ENCODE assay signal across 12 cellular contexts in genomic region chr1:26907071-26907922, GRCh38. TPM values are rescaled to one million over a fixed set of nuclear protein-coding genes. Genes with fewer than 3 reads are reported as not detected.
DNase-seq lines count a peak whose midpoint lies in the region; ATAC-seq, FAIRE-seq and TF ChIP-seq lines count a peak whose summit lies in the region.
"Had no signal": no experiment of that assay in that cellular context is flagged by ENCODE, and none has a peak within 500 bp of the region (broad histone marks: within the 10 kb centered on the region; RNA-seq: fewer than 3 reads in every experiment).

No MANE protein-coding gene starts in this region.

- H2AFZ ChIP-seq in HepG2 (ENCODE audit: low read length): no peak overlapping the region

- H3K9me3 ChIP-seq in HepG2 (ENCODE audit: low read length): no peaks in the 10 kb centered on the region

- peaks cover under 1% of the 10 kb centered on the region in 2 donors for H3K4me1 Mint-ChIP-seq in stimulated activated naive B cell treated with anti-CD40 and anti-IgM and Interleukin-4, amounts not matched to agents 10 μg/mL and 1 μg/mL and 100 μg/mL, for 72 hours
- H3K4me1 Mint-ChIP-seq in activated T-cell treated with anti-CD3 and anti-CD28 coated beads, Interleukin-2, amount 50 U/mL, for 4 hours (ENCODE audit: low read depth): no peaks in the 10 kb centered on the region

- peaks cover 16% of the 10 kb centered on the region for H3K79me2 ChIP-seq in HepG2 (ENCODE audit: insufficient read depth, low read length)

- no peaks in the 10 kb centered on the region for H3K27me3 ChIP-seq in bronchial epithelial cell (ENCODE audit: control insufficient read depth, insufficient read depth, low read length)
- H3K27me3 ChIP-seq in HepG2 (ENCODE audit: control insufficient read depth in 1 of 2, insufficient read depth in 2 of 2, low read length in 2 of 2): no peaks in the 10 kb centered on the region; a peak in 1 of 5 replicates

- in situ Hi-C loops in HepG2 (cut with HindIII; ENCODE audit: extremely low pct_ligation_motif_present, low pct_unique_long_range_greater_than_20kb): no loop called here

- no peaks in the 10 kb centered on the region for H3K36me3 ChIP-seq in bronchial epithelial cell (ENCODE audit: control insufficient read depth, insufficient read depth, low read length)
- H3K36me3 ChIP-seq in HepG2 (replicated peaks in 1 of 2; ENCODE audit: control insufficient read depth in 1 of 2, insufficient read depth in 2 of 2, low read length in 2 of 2): peaks cover 3 to 8% of the 10 kb centered on the region in 2 experiments; a peak in 3 of 5 replicates

- H3K27ac Mint-ChIP-seq in stimulated activated naive B cell treated with anti-CD40 and anti-IgM and Interleukin-4, amounts not matched to agents 10 μg/mL and 1 μg/mL and 100 μg/mL, for 72 hours: no peak overlapping the region

- H3K9me3 Mint-ChIP-seq in stimulated activated naive B cell treated with anti-CD40 and anti-IgM and Interleukin-4, amounts not matched to agents 10 μg/mL and 1 μg/mL and 100 μg/mL, for 72 hours: no peaks in the 10 kb centered on the region
- H3K9me3 Mint-ChIP-seq in activated T-cell treated with anti-CD3 and anti-CD28 coated beads, Interleukin-2, amount 50 U/mL, for 4 hours: no peaks in the 10 kb centered on the region

- BruUV-seq in HepG2 (replicated peaks; lab: Mats Ljungman, UMichigan): no TSS peak

- no peak overlapping the region for H3K4me3 Mint-ChIP-seq in stimulated activated naive B cell treated with anti-CD40 and anti-IgM and Interleukin-4, amounts not matched to agents 10 μg/mL and 1 μg/mL and 100 μg/mL, for 72 hours
- no peak overlapping the region for H3K4me3 Mint-ChIP-seq in activated T-cell treated with anti-CD3 and anti-CD28 coated beads, Interleukin-2, amount 50 U/mL, for 4 hours

- no peak for TF ChIP-seq RAD21 in HepG2 (CRISPR knock-in tag; IDR thresholded peaks at IDR 0.05)

- POLR2A ChIA-PET in HepG2 (lab: Yijun Ruan, JAX): interaction anchor here (0.7 to 11.5 kb wide), 8 partner anchors 8 to 89 kb away, joined by 3 to 371 read pairs (median 4); partner anchors contain the start of genes GPATCH3 and GPN2

- intact Hi-C loops in HepG2 (cut with micrococcal nuclease; ENCODE audit: unreplicated experiment): no loop called here

- peaks cover 73% of the 10 kb centered on the region for H3K4me1 ChIP-seq in HepG2 (ENCODE audit: insufficient read depth, low read length)

- TF ChIP-seq EP300 in HepG2 (IDR thresholded peaks at IDR 0.05; ENCODE audit: low read depth in 2 of 2, low read length in 2 of 2): no peak
- TF ChIP-seq EP300 in HepG2 (CRISPR knock-in tag; IDR thresholded peaks at IDR 0.05; ENCODE audit: borderline replicate concordance): no peak

- FAIRE-seq in bronchial epithelial cell (lab: Jason Lieb, UNC) (peak; percentile 94), HepG2 (lab: Jason Lieb, UNC) (peak; percentile 18), D721Med (lab: Jason Lieb, UNC) (no peak)

- H3K9ac ChIP-seq in HepG2 (ENCODE audit: insufficient read depth, low read depth, low read length): no peak overlapping the region

- H3K4me2 ChIP-seq in HepG2 (ENCODE audit: low read depth, low read length): no peak overlapping the region

- DNase-seq in AG09309 (ENCODE audit: low read depth) (peak; percentile 70), LoVo (ENCODE audit: low spot score) (peak; percentile 42), bronchial epithelial cell (ENCODE audit: low read depth) (peak; percentile 97), HepG2 (ENCODE audit: low spot score) (peak; percentile 77), D721Med (ENCODE audit: insufficient read length, low spot score) (no peak)
- DNase-seq in stimulated activated naive B cell treated with anti-CD40 and anti-IgM and Interleukin-4, amounts not matched to agents 10 μg/mL and 1 μg/mL and 100 μg/mL, for 72 hours: no peak
- DNase-seq in activated T-cell treated with anti-CD3 and anti-CD28 coated beads, Interleukin-2, amount 50 U/mL, for 4 hours: no peak
- DNase-seq: activated CD8-positive, alpha-beta memory T cell treated with anti-CD3 and anti-CD28 coated beads, Interleukin-2, amount 50 U/mL, for 48 hours; NCI-H1092 treated with DMSO at 0.1 percent for 48 hours; stimulated activated CD4-positive, alpha-beta T cell treated with anti-CD3 and anti-CD28 coated beads, Interleukin-4, amount 100 ng/mL, for 4 hours had no signal

- TF ChIP-seq POLR2A in HepG2 (IDR thresholded peaks at IDR 0.05; ENCODE audit: insufficient read depth in 1 of 2, low read depth in 2 of 2, low read length in 2 of 2): no peak

- peak; percentile 61 for ATAC-seq in HepG2
- ATAC-seq in stimulated activated naive B cell treated with anti-CD40 and anti-IgM and Interleukin-4, amounts not matched to agents 10 μg/mL and 1 μg/mL and 100 μg/mL, for 72 hours (replicated peaks): no peak
- no peak for ATAC-seq in GM19397 (IDR thresholded peaks at IDR 0.05; ENCODE audit: unreplicated experiment)
- ATAC-seq in activated T-cell treated with anti-CD3 and anti-CD28 coated beads, Interleukin-2, amount 50 U/mL, for 4 hours: no peak

- H3K27ac ChIP-seq in HepG2 (ENCODE audit: extremely low read length, insufficient read depth, low read length): peak overlapping the region; percentile 22
- H3K27ac ChIP-seq: C4-2B had no signal

- no peaks in the 10 kb centered on the region for H3K36me3 Mint-ChIP-seq in stimulated activated naive B cell treated with anti-CD40 and anti-IgM and Interleukin-4, amounts not matched to agents 10 μg/mL and 1 μg/mL and 100 μg/mL, for 72 hours
- no peaks in the 10 kb centered on the region for H3K36me3 Mint-ChIP-seq in activated T-cell treated with anti-CD3 and anti-CD28 coated beads, Interleukin-2, amount 50 U/mL, for 4 hours (ENCODE audit: insufficient read depth)

- 53% methylated on average over 6 of the region's 6 CpGs for WGBS in HepG2 (ENCODE audit: low lambda C conversion rate)

- H4K20me1 ChIP-seq in HepG2 (ENCODE audit: insufficient read depth, low read length): peaks cover 9% of the 10 kb centered on the region; the same call in 1 of the 2 replicates

- H3K4me3 ChIP-seq in AG09309 (ENCODE audit: control insufficient read depth, low read depth, low read length): no peak overlapping the region
- H3K4me3 ChIP-seq in bronchial epithelial cell (ENCODE audit: low read depth, low read length): no peak overlapping the region
- no peak overlapping the region for H3K4me3 ChIP-seq in HepG2 (replicated peaks in 1 of 3; ENCODE audit: insufficient read depth in 1 of 3, low read depth in 2 of 3, low read length in 3 of 3)

- TF ChIP-seq CTCF in AG09309 (IDR thresholded peaks at IDR 0.05; ENCODE audit: control insufficient read depth, insufficient read depth, low read depth, low read length, missing control alignments): no peak
- no peak for TF ChIP-seq CTCF in bronchial epithelial cell (IDR thresholded peaks at IDR 0.05; ENCODE audit: insufficient read depth, low read length, severe bottlenecking)
- TF ChIP-seq CTCF in HepG2 (CRISPR knock-in tag; IDR thresholded peaks at IDR 0.05): no peak
- no peak for TF ChIP-seq CTCF in D721Med (IDR thresholded peaks at IDR 0.05; ENCODE audit: insufficient read depth, missing control alignments)

- CTCF ChIA-PET in HepG2 (lab: Yijun Ruan, JAX; ENCODE audit: low intra/inter-chr PET ratio, low total read pairs): no interaction called here

- H3K27me3 Mint-ChIP-seq in stimulated activated naive B cell treated with anti-CD40 and anti-IgM and Interleukin-4, amounts not matched to agents 10 μg/mL and 1 μg/mL and 100 μg/mL, for 72 hours: peaks cover 9 to 16% of the 10 kb centered on the region in 2 donors
- H3K27me3 Mint-ChIP-seq in activated T-cell treated with anti-CD3 and anti-CD28 coated beads, Interleukin-2, amount 50 U/mL, for 4 hours (ENCODE audit: low read depth): peaks cover 2% of the 10 kb centered on the region

RNA-seq across cellular contexts. Expression of gene NR0B2, which starts 6.5 kb away (rescaled TPM):
- total RNA-seq in bronchial epithelial cell: not detected in 2 replicates
- 71.6 and 72.5 TPM in 2 replicates for total RNA-seq in HepG2 (2016; rRNA removed; fragmentation: Illumina TruSeq; extraction: Trizol)
- 32.2 and 34.7 TPM in 2 replicates for total RNA-seq in HepG2 (2016; cell fraction: cytosol; rRNA removed; fragmentation: Illumina TruSeq; extraction: Trizol; ENCODE audit: low read depth)
- total RNA-seq in HepG2 (2016; cell fraction: insoluble cytoplasmic fraction; rRNA removed; fragmentation: Illumina TruSeq; extraction: Trizol): 72.9 and 77.8 TPM in 2 replicates
- total RNA-seq in HepG2 (2016; cell fraction: membrane; rRNA removed; fragmentation: Illumina TruSeq; extraction: Trizol): 42.2 and 44.8 TPM in 2 replicates
- total RNA-seq in HepG2 (2016; cell fraction: nucleus; rRNA removed; fragmentation: Illumina TruSeq; extraction: Trizol): 49.1 and 51.4 TPM in 2 replicates
- 133 and 203 TPM in 2 replicates for polyA plus RNA-seq in HepG2 (2011; rRNA removed)
- polyA plus RNA-seq in HepG2 (2011; cell fraction: cytosol; rRNA removed): 120 and 167 TPM in 2 replicates
- 160 and 185 TPM in 2 replicates for polyA plus RNA-seq in HepG2 (2011; cell fraction: nucleus; rRNA removed)
- 94.7 and 125 TPM in 2 replicates for polyA plus RNA-seq in HepG2 (2012)
- polyA plus RNA-seq in HepG2 (2016; cell fraction: cytosol; fragmentation: Illumina TruSeq; extraction: Trizol; ENCODE audit: low read depth): 14.5 and 14.6 TPM in 2 replicates
- 86.2 and 93.6 TPM in 2 replicates for polyA plus RNA-seq in HepG2 (2016; cell fraction: insoluble cytoplasmic fraction; fragmentation: Illumina TruSeq; extraction: Trizol; ENCODE audit: low read depth)
- polyA plus RNA-seq in HepG2 (2016; cell fraction: membrane; fragmentation: Illumina TruSeq; extraction: Trizol; ENCODE audit: low read depth): 17.4 and 19.6 TPM in 2 replicates
- polyA plus RNA-seq in HepG2 (2016; cell fraction: nucleus; fragmentation: Illumina TruSeq; extraction: Trizol; ENCODE audit: insufficient read depth, low read depth): 81.0 and 96.9 TPM in 2 replicates
- polyA minus RNA-seq in HepG2 (2011; rRNA and poly(A)+ RNA removed; ENCODE audit: low replicate concordance): 0.21 and 413 TPM in 2 replicates
- 175 and 182 TPM in 2 replicates for polyA minus RNA-seq in HepG2 (2011; cell fraction: cytosol; rRNA and poly(A)+ RNA removed)
- 42.6 and 49.5 TPM in 2 replicates for polyA minus RNA-seq in HepG2 (2011; cell fraction: nucleus; rRNA and poly(A)+ RNA removed)
- not detected for total RNA-seq in activated T-cell treated with anti-CD3 and anti-CD28 coated beads, Interleukin-2, amount 50 U/mL, for 4 hours

RNA-seq across cellular contexts. Expression of gene GPATCH3, which starts 7.0 kb away (rescaled TPM):
- 7.6 and 11.8 TPM in 2 replicates for total RNA-seq in bronchial epithelial cell
- total RNA-seq in HepG2 (2016; rRNA removed; fragmentation: Illumina TruSeq; extraction: Trizol): 11.0 and 12.5 TPM in 2 replicates
- 1.6 and 3.3 TPM in 2 replicates for total RNA-seq in HepG2 (2016; cell fraction: cytosol; rRNA removed; fragmentation: Illumina TruSeq; extraction: Trizol; ENCODE audit: low read depth)
- total RNA-seq in HepG2 (2016; cell fraction: insoluble cytoplasmic fraction; rRNA removed; fragmentation: Illumina TruSeq; extraction: Trizol): 11.4 and 14.1 TPM in 2 replicates
- 8.6 and 9.5 TPM in 2 replicates for total RNA-seq in HepG2 (2016; cell fraction: membrane; rRNA removed; fragmentation: Illumina TruSeq; extraction: Trizol)
- 9.7 and 10.0 TPM in 2 replicates for total RNA-seq in HepG2 (2016; cell fraction: nucleus; rRNA removed; fragmentation: Illumina TruSeq; extraction: Trizol)
- polyA plus RNA-seq in HepG2 (2011; rRNA removed): 6.8 and 8.3 TPM in 2 replicates
- 5.6 TPM in 2 replicates for polyA plus RNA-seq in HepG2 (2011; cell fraction: cytosol; rRNA removed)
- 12.9 and 16.4 TPM in 2 replicates for polyA plus RNA-seq in HepG2 (2011; cell fraction: nucleus; rRNA removed)
- polyA plus RNA-seq in HepG2 (2012): 7.4 and 8.5 TPM in 2 replicates
- polyA plus RNA-seq in HepG2 (2016; cell fraction: cytosol; fragmentation: Illumina TruSeq; extraction: Trizol; ENCODE audit: low read depth): 3.5 and 4.5 TPM in 2 replicates
- polyA plus RNA-seq in HepG2 (2016; cell fraction: insoluble cytoplasmic fraction; fragmentation: Illumina TruSeq; extraction: Trizol; ENCODE audit: low read depth): 12.3 and 14.3 TPM in 2 replicates
- 6.7 and 7.6 TPM in 2 replicates for polyA plus RNA-seq in HepG2 (2016; cell fraction: membrane; fragmentation: Illumina TruSeq; extraction: Trizol; ENCODE audit: low read depth)
- 18.7 and 22.1 TPM in 2 replicates for polyA plus RNA-seq in HepG2 (2016; cell fraction: nucleus; fragmentation: Illumina TruSeq; extraction: Trizol; ENCODE audit: insufficient read depth, low read depth)
- polyA minus RNA-seq in HepG2 (2011; rRNA and poly(A)+ RNA removed; ENCODE audit: low replicate concordance): 9.9 and 10.4 TPM in 2 replicates
- polyA minus RNA-seq in HepG2 (2011; cell fraction: cytosol; rRNA and poly(A)+ RNA removed): 4.6 and 4.9 TPM in 2 replicates
- polyA minus RNA-seq in HepG2 (2011; cell fraction: nucleus; rRNA and poly(A)+ RNA removed): 9.9 and 10.8 TPM in 2 replicates
- total RNA-seq in activated T-cell treated with anti-CD3 and anti-CD28 coated beads, Interleukin-2, amount 50 U/mL, for 4 hours: 10 to 100 TPM; 20.1 to 21.8 (median 20.2) TPM

RNA-seq across cellular contexts. Expression of gene NUDC, which starts 14.2 kb away (rescaled TPM):
- total RNA-seq in bronchial epithelial cell (23.2 and 28.5 TPM in 2 replicates), HepG2 (2016; rRNA removed; fragmentation: Illumina TruSeq; extraction: Trizol) (104 and 126 TPM in 2 replicates)
- 35.7 TPM in 2 replicates for total RNA-seq in HepG2 (2016; cell fraction: cytosol; rRNA removed; fragmentation: Illumina TruSeq; extraction: Trizol; ENCODE audit: low read depth)
- 105 and 106 TPM in 2 replicates for total RNA-seq in HepG2 (2016; cell fraction: insoluble cytoplasmic fraction; rRNA removed; fragmentation: Illumina TruSeq; extraction: Trizol)
- total RNA-seq in HepG2 (2016; cell fraction: membrane; rRNA removed; fragmentation: Illumina TruSeq; extraction: Trizol): 36.4 and 37.7 TPM in 2 replicates
- total RNA-seq in HepG2 (2016; cell fraction: nucleus; rRNA removed; fragmentation: Illumina TruSeq; extraction: Trizol): 45.3 and 49.3 TPM in 2 replicates
- polyA plus RNA-seq in HepG2 (2011; rRNA removed): 34.7 and 41.0 TPM in 2 replicates
- 35.9 and 39.4 TPM in 2 replicates for polyA plus RNA-seq in HepG2 (2011; cell fraction: cytosol; rRNA removed)
- polyA plus RNA-seq in HepG2 (2011; cell fraction: nucleus; rRNA removed): 28.6 and 31.4 TPM in 2 replicates
- 88.2 and 90.3 TPM in 2 replicates for polyA plus RNA-seq in HepG2 (2012)
- polyA plus RNA-seq in HepG2 (2016; cell fraction: cytosol; fragmentation: Illumina TruSeq; extraction: Trizol; ENCODE audit: low read depth): 25.8 and 26.9 TPM in 2 replicates
- 192 and 219 TPM in 2 replicates for polyA plus RNA-seq in HepG2 (2016; cell fraction: insoluble cytoplasmic fraction; fragmentation: Illumina TruSeq; extraction: Trizol; ENCODE audit: low read depth)
- polyA plus RNA-seq in HepG2 (2016; cell fraction: membrane; fragmentation: Illumina TruSeq; extraction: Trizol; ENCODE audit: low read depth): 34.2 and 35.5 TPM in 2 replicates
- 129 and 135 TPM in 2 replicates for polyA plus RNA-seq in HepG2 (2016; cell fraction: nucleus; fragmentation: Illumina TruSeq; extraction: Trizol; ENCODE audit: insufficient read depth, low read depth)
- polyA minus RNA-seq in HepG2 (2011; rRNA and poly(A)+ RNA removed; ENCODE audit: low replicate concordance): 24.1 and 33.6 TPM in 2 replicates
- polyA minus RNA-seq in HepG2 (2011; cell fraction: cytosol; rRNA and poly(A)+ RNA removed): 34.1 and 35.1 TPM in 2 replicates
- polyA minus RNA-seq in HepG2 (2011; cell fraction: nucleus; rRNA and poly(A)+ RNA removed): 20.3 and 24.9 TPM in 2 replicates
- 100 to 1,000 TPM; 182 to 204 (median 186) TPM for total RNA-seq in activated T-cell treated with anti-CD3 and anti-CD28 coated beads, Interleukin-2, amount 50 U/mL, for 4 hours

RNA-seq across cellular contexts. Expression of gene GPN2, which starts 17.2 kb away (rescaled TPM):
- total RNA-seq in bronchial epithelial cell (8.7 and 9.2 TPM in 2 replicates), HepG2 (2016; rRNA removed; fragmentation: Illumina TruSeq; extraction: Trizol) (19.3 and 22.9 TPM in 2 replicates)
- total RNA-seq in HepG2 (2016; cell fraction: cytosol; rRNA removed; fragmentation: Illumina TruSeq; extraction: Trizol; ENCODE audit: low read depth): 1.8 and 2.5 TPM in 2 replicates
- 20.8 and 22.5 TPM in 2 replicates for total RNA-seq in HepG2 (2016; cell fraction: insoluble cytoplasmic fraction; rRNA removed; fragmentation: Illumina TruSeq; extraction: Trizol)
- total RNA-seq in HepG2 (2016; cell fraction: membrane; rRNA removed; fragmentation: Illumina TruSeq; extraction: Trizol): 4.7 and 7.3 TPM in 2 replicates
- 10.8 and 13.7 TPM in 2 replicates for total RNA-seq in HepG2 (2016; cell fraction: nucleus; rRNA removed; fragmentation: Illumina TruSeq; extraction: Trizol)
- 38.9 and 41.8 TPM in 2 replicates for polyA plus RNA-seq in HepG2 (2011; rRNA removed)
- polyA plus RNA-seq in HepG2 (2011; cell fraction: cytosol; rRNA removed): 16.3 and 25.9 TPM in 2 replicates
- polyA plus RNA-seq in HepG2 (2011; cell fraction: nucleus; rRNA removed): 29.9 and 35.0 TPM in 2 replicates
- polyA plus RNA-seq in HepG2 (2012): 14.4 and 15.5 TPM in 2 replicates
- polyA plus RNA-seq in HepG2 (2016; cell fraction: cytosol; fragmentation: Illumina TruSeq; extraction: Trizol; ENCODE audit: low read depth): 4.8 and 5.2 TPM in 2 replicates
- polyA plus RNA-seq in HepG2 (2016; cell fraction: insoluble cytoplasmic fraction; fragmentation: Illumina TruSeq; extraction: Trizol; ENCODE audit: low read depth): 31.8 and 35.9 TPM in 2 replicates
- polyA plus RNA-seq in HepG2 (2016; cell fraction: membrane; fragmentation: Illumina TruSeq; extraction: Trizol; ENCODE audit: low read depth): 8.5 and 9.5 TPM in 2 replicates
- 31.5 and 47.0 TPM in 2 replicates for polyA plus RNA-seq in HepG2 (2016; cell fraction: nucleus; fragmentation: Illumina TruSeq; extraction: Trizol; ENCODE audit: insufficient read depth, low read depth)
- polyA minus RNA-seq in HepG2 (2011; rRNA and poly(A)+ RNA removed; ENCODE audit: low replicate concordance): 46.8 and 68.0 TPM in 2 replicates
- 18.6 and 24.9 TPM in 2 replicates for polyA minus RNA-seq in HepG2 (2011; cell fraction: cytosol; rRNA and poly(A)+ RNA removed)
- 11.1 and 15.8 TPM in 2 replicates for polyA minus RNA-seq in HepG2 (2011; cell fraction: nucleus; rRNA and poly(A)+ RNA removed)
- total RNA-seq in activated T-cell treated with anti-CD3 and anti-CD28 coated beads, Interleukin-2, amount 50 U/mL, for 4 hours: 10 to 100 TPM; 59.9 to 62.0 (median 61.1) TPM

RNA-seq across cellular contexts. Expression of gene SFN, which starts 44.3 kb away (rescaled TPM):
- total RNA-seq in bronchial epithelial cell: 465 and 1,125 TPM in 2 replicates
- 5.6 and 6.8 TPM in 2 replicates for total RNA-seq in HepG2 (2016; rRNA removed; fragmentation: Illumina TruSeq; extraction: Trizol)
- 1.2 and 1.3 TPM in 2 replicates for total RNA-seq in HepG2 (2016; cell fraction: cytosol; rRNA removed; fragmentation: Illumina TruSeq; extraction: Trizol; ENCODE audit: low read depth)
- total RNA-seq in HepG2 (2016; cell fraction: insoluble cytoplasmic fraction; rRNA removed; fragmentation: Illumina TruSeq; extraction: Trizol): 6.1 and 6.5 TPM in 2 replicates
- total RNA-seq in HepG2 (2016; cell fraction: membrane; rRNA removed; fragmentation: Illumina TruSeq; extraction: Trizol): 2.4 and 2.5 TPM in 2 replicates
- 2.2 and 3.0 TPM in 2 replicates for total RNA-seq in HepG2 (2016; cell fraction: nucleus; rRNA removed; fragmentation: Illumina TruSeq; extraction: Trizol)
- polyA plus RNA-seq in HepG2 (2011; rRNA removed): 4.0 and 4.3 TPM in 2 replicates
- 2.8 and 3.9 TPM in 2 replicates for polyA plus RNA-seq in HepG2 (2011; cell fraction: cytosol; rRNA removed)
- 1.8 and 2.5 TPM in 2 replicates for polyA plus RNA-seq in HepG2 (2011; cell fraction: nucleus; rRNA removed)
- 4.0 and 4.4 TPM in 2 replicates for polyA plus RNA-seq in HepG2 (2012)
- 1.4 and 1.6 TPM in 2 replicates for polyA plus RNA-seq in HepG2 (2016; cell fraction: cytosol; fragmentation: Illumina TruSeq; extraction: Trizol; ENCODE audit: low read depth)
- polyA plus RNA-seq in HepG2 (2016; cell fraction: insoluble cytoplasmic fraction; fragmentation: Illumina TruSeq; extraction: Trizol; ENCODE audit: low read depth): 9.2 and 11.4 TPM in 2 replicates
- polyA plus RNA-seq in HepG2 (2016; cell fraction: membrane; fragmentation: Illumina TruSeq; extraction: Trizol; ENCODE audit: low read depth): 2.1 and 2.5 TPM in 2 replicates
- 4.6 and 6.2 TPM in 2 replicates for polyA plus RNA-seq in HepG2 (2016; cell fraction: nucleus; fragmentation: Illumina TruSeq; extraction: Trizol; ENCODE audit: insufficient read depth, low read depth)
- polyA minus RNA-seq in HepG2 (2011; rRNA and poly(A)+ RNA removed; ENCODE audit: low replicate concordance): 2.2 and 119 TPM in 2 replicates
- 3.0 and 4.8 TPM in 2 replicates for polyA minus RNA-seq in HepG2 (2011; cell fraction: cytosol; rRNA and poly(A)+ RNA removed)
- 0.37 and 1.7 TPM in 2 replicates for polyA minus RNA-seq in HepG2 (2011; cell fraction: nucleus; rRNA and poly(A)+ RNA removed)
- under 1 TPM; 0.19 to 0.61 (median 0.24) TPM for total RNA-seq in activated T-cell treated with anti-CD3 and anti-CD28 coated beads, Interleukin-2, amount 50 U/mL, for 4 hours

Comparison
In these comparisons a context has a peak if more than half of its experiments do, and no peak if none do; other contexts are left out.
1. DNase-seq: peak in AG09309 (single experiment), LoVo (single experiment), bronchial epithelial cell (single experiment) and HepG2 (single experiment); none in stimulated activated naive B cell treated with anti-CD40 and anti-IgM and Interleukin-4, amounts not matched to agents 10 μg/mL and 1 μg/mL and 100 μg/mL, for 72 hours (single experiment), activated T-cell treated with anti-CD3 and anti-CD28 coated beads, Interleukin-2, amount 50 U/mL, for 4 hours (single experiment) and D721Med (single experiment).
2. RNA of gene NR0B2, which starts 6.5 kb away (total RNA-seq): 32.2 to 77.8 TPM in HepG2; not detected in activated T-cell treated with anti-CD3 and anti-CD28 coated beads, Interleukin-2, amount 50 U/mL, for 4 hours and not detected in bronchial epithelial cell; every median in the first group is over 10 times any median in the second.